9 cellular contexts compared by ENCODE assay signal in genomic region chr3:88151358-88151757, GRCh38. TPM values are rescaled to one million over a fixed set of nuclear protein-coding genes. Genes with fewer than 3 reads are reported as not detected.
A peak's percentile ranks its signal among the peaks of the same experiment; 100 is the strongest.
DNase-seq lines count a peak whose midpoint lies in the region; ATAC-seq and TF ChIP-seq lines count a peak whose summit lies in the region.
"Had no signal": no experiment of that assay in that cellular context is flagged by ENCODE, and none has a peak within 500 bp of the region (broad histone marks: within the 10 kb centered on the region; RNA-seq: fewer than 3 reads in every experiment).

No MANE protein-coding gene starts in this region.

- no peak overlapping the region for H3K27ac ChIP-seq in neural progenitor cell

- peak overlapping the region; percentile 93 for H3K4me3 ChIP-seq in neural progenitor cell

- H3K9ac ChIP-seq in neural progenitor cell = no peak overlapping the region

- peak overlapping the region; percentile 98 for H3K27ac Mint-ChIP-seq in dendritic cell treated with granulocyte-macrophage colony-stimulating factor and Interleukin-4, amounts not matched to agents 40 ng/mL and 50 ng/mL, for 4 days
- no peak overlapping the region for H3K27ac Mint-ChIP-seq in neural progenitor cell

- peaks cover 32% of the 10 kb centered on the region for H3K4me1 Mint-ChIP-seq in dendritic cell treated with granulocyte-macrophage colony-stimulating factor and Interleukin-4, amounts not matched to agents 40 ng/mL and 50 ng/mL, for 4 days (ENCODE audit: low read depth)
- H3K4me1 Mint-ChIP-seq in neural progenitor cell = peaks cover 29% of the 10 kb centered on the region

- intact Hi-C loops in dendritic cell treated with granulocyte-macrophage colony-stimulating factor and Interleukin-4, amounts not matched to agents 40 ng/mL and 50 ng/mL, for 4 days (cut with micrococcal nuclease) = loop anchor here (5.0 kb wide), 1 partner anchor 924 kb away; the partner anchor contains the start of gene CHMP2B

- H3K27me3 Mint-ChIP-seq in dendritic cell treated with granulocyte-macrophage colony-stimulating factor and Interleukin-4, amounts not matched to agents 40 ng/mL and 50 ng/mL, for 4 days = no peaks in the 10 kb centered on the region
- H3K27me3 Mint-ChIP-seq in neural progenitor cell (ENCODE audit: insufficient read depth, low read depth) = peaks cover 4% of the 10 kb centered on the region

- no peak for TF ChIP-seq CTCF in neural progenitor cell (IDR thresholded peaks at IDR 0.05)

- DNase-seq in EH (ENCODE audit: low read depth) (peak; percentile 16), M059J (ENCODE audit: low read depth) (peak; percentile 11), neural progenitor cell (ENCODE audit: low spot score) (no peak), OCI-M2 (lab: John Stamatoyannopoulos, UW; ENCODE audit: unreplicated experiment) (no peak)
- DNase-seq: HCEC 1CT had no signal

- no peaks in the 10 kb centered on the region for H3F3A ChIP-seq in neural progenitor cell (ENCODE audit: low read depth)

- no peaks in the 10 kb centered on the region for H3K9me3 Mint-ChIP-seq in dendritic cell treated with granulocyte-macrophage colony-stimulating factor and Interleukin-4, amounts not matched to agents 40 ng/mL and 50 ng/mL, for 4 days
- H3K9me3 Mint-ChIP-seq in neural progenitor cell = no peaks in the 10 kb centered on the region

- peaks cover 96% of the 10 kb centered on the region for H3K79me2 ChIP-seq in neural progenitor cell (ENCODE audit: low read depth)

- peaks cover 13% of the 10 kb centered on the region for H4K20me1 ChIP-seq in neural progenitor cell (ENCODE audit: low read depth)

- H3K36me3 ChIP-seq in neural progenitor cell = peaks cover 8% of the 10 kb centered on the region

- peak overlapping the region; percentile 51 for H3K4me3 Mint-ChIP-seq in dendritic cell treated with granulocyte-macrophage colony-stimulating factor and Interleukin-4, amounts not matched to agents 40 ng/mL and 50 ng/mL, for 4 days
- peak overlapping the region; percentile 97 for H3K4me3 Mint-ChIP-seq in neural progenitor cell

- H3K27me3 ChIP-seq in neural progenitor cell = no peaks in the 10 kb centered on the region

- H3K9me3 ChIP-seq in neural progenitor cell (ENCODE audit: low read depth) = no peaks in the 10 kb centered on the region

- H2AFZ ChIP-seq in neural progenitor cell (replicated peaks) = no peak overlapping the region

- ATAC-seq in GM18502 (IDR thresholded peaks at IDR 0.05; ENCODE audit: poor library complexity, unreplicated experiment) = no peak
- ATAC-seq in GM18498 (IDR thresholded peaks at IDR 0.05; ENCODE audit: unreplicated experiment) = no peak
- no peak for ATAC-seq in HG02884 (IDR thresholded peaks at IDR 0.05; ENCODE audit: unreplicated experiment)

- H3K4me2 ChIP-seq in neural progenitor cell = peak overlapping the region; percentile 87

- peaks cover 11% of the 10 kb centered on the region for H3K4me1 ChIP-seq in neural progenitor cell

- H3K36me3 Mint-ChIP-seq in dendritic cell treated with granulocyte-macrophage colony-stimulating factor and Interleukin-4, amounts not matched to agents 40 ng/mL and 50 ng/mL, for 4 days (ENCODE audit: low read depth) = peaks cover 47% of the 10 kb centered on the region
- peaks cover 24% of the 10 kb centered on the region for H3K36me3 Mint-ChIP-seq in neural progenitor cell

RNA-seq across cellular contexts. Expression of gene C3orf38, which starts 1.6 kb away (rescaled TPM):
- total RNA-seq in M059J (2014; rRNA removed; shearing (Covaris generic)) = 15.2 and 21.1 TPM in 2 replicates
- total RNA-seq in neural progenitor cell (ENCODE audit: low replicate concordance) = 40.8 and 61.6 TPM in 2 replicates

Comparison
In these comparisons a context has a peak if more than half of its experiments do, and no peak if none do; other contexts are left out.
1. DNase-seq: peak in EH (single experiment) and M059J (single experiment); none in neural progenitor cell (single experiment) and OCI-M2 (single experiment).